ENCODE assay signal across 2 cellular contexts in genomic region chr14:74871819-74872218, GRCh38.
TF ChIP-seq lines count a peak whose summit lies in the region.

No MANE protein-coding gene starts in this region.

TF ChIP-seq in HEK293, 187 proteins besides CTCF, POLR2A, EP300 and RAD21:
- TF ChIP-seq ZNF18 (tag by site-specific recombination; IDR thresholded peaks at IDR 0.05) (no peak), GLIS1 (tag by site-specific recombination; IDR thresholded peaks at IDR 0.05) (peak; percentile 59)
TF ChIP-seq in HEK293: peak in this region for 1.

TF ChIP-seq in HepG2, 621 proteins besides CTCF, POLR2A, EP300 and RAD21:
- no peak for TF ChIP-seq ZNF678 (CRISPR knock-in tag; IDR thresholded peaks at IDR 0.05)
- no peak for TF ChIP-seq TAF1 (CRISPR knock-in tag; IDR thresholded peaks at IDR 0.05)
- no peak for TF ChIP-seq GLMP (CRISPR knock-in tag; IDR thresholded peaks at IDR 0.05; ENCODE audit: borderline replicate concordance)
- no peak for TF ChIP-seq FOXO1 (CRISPR knock-in tag; IDR thresholded peaks at IDR 0.05)
- TF ChIP-seq BCL6 (CRISPR knock-in tag; IDR thresholded peaks at IDR 0.05), result 0 out of 2 replicates have a peak, but pooled peaks have one; percentile 18
- no peak for TF ChIP-seq PCBP1 (IDR thresholded peaks at IDR 0.05; ENCODE audit: borderline replicate concordance, low read depth, low read length)
- TF ChIP-seq FOXK2 (IDR thresholded peaks at IDR 0.05), result no peak
- TF ChIP-seq ZNF598 (CRISPR knock-in tag; IDR thresholded peaks at IDR 0.05; ENCODE audit: borderline replicate concordance), result no peak
- TF ChIP-seq CREBL2 (CRISPR knock-in tag; IDR thresholded peaks at IDR 0.05; ENCODE audit: borderline replicate concordance), result no peak
